ENCODE assay signal across 1 cellular context in the genomic region with DNA sequence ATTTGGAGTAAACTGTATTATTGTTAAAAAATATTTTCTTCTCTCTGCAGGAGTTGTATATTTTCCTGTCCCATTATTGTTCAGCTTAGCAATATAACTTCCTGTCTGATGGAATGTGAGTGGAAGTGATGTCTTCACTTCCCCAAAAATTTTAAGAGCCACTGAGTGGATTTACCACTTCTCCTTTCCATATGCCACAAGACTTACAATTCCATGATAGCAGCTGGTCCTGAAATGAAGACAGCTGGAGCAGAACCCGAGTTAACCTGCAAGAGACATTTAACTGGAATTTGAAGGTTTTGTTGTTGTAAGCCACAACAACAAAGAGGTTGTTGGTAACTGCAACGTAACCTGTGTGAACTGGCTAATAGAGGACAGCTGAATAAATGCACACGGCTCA.
TF ChIP-seq lines count a peak whose summit lies in the region.

No MANE protein-coding gene starts in this region.

TF ChIP-seq in K562, 482 proteins besides CTCF, POLR2A, EP300 and RAD21:
- TF ChIP-seq NUFIP1 (IDR thresholded peaks at IDR 0.05; ENCODE audit: partially characterized antibody) = no peak
- peak; percentile 79; the same call in 1 of the 2 replicates for TF ChIP-seq SPI1 (IDR thresholded peaks at IDR 0.05; ENCODE audit: borderline replicate concordance, low read depth, low read length)
TF ChIP-seq in K562: peak in this region for 1.
